Comparison of ENCODE assay signal across 20 cellular contexts in the genomic region with DNA sequence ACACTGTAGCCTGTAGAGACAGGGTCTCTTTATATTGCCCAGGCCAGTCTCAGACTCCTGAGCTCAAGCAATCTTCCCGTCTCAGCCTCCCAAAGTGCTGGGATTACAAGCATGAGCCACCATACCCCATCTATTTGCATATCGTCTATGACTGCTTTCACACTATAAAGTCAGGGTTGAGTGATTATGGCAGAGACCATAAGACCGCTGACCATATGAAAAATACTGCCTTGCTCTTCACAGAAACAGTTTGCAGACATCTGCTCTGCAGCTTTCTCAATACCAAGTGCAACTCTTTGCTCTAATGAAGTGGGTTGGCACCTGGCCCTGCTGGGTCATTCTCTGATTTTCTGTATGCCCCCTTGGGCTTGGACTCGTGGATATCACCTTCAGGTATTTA.
DNase-seq lines count a peak whose midpoint lies in the region; ATAC-seq and TF ChIP-seq lines count a peak whose summit lies in the region.
"Had no signal": no experiment of that assay in that cellular context is flagged by ENCODE, and none has a peak within 500 bp of the region (broad histone marks: within the 10 kb centered on the region; RNA-seq: fewer than 3 reads in every experiment).

No MANE protein-coding gene starts in this region.

- no peak for DNase-seq in GM23338 (ENCODE audit: low spot score)
- peak; percentile 31 for DNase-seq in NCI-H524 treated with DMSO at 0.1 percent for 48 hours (lab: John Stamatoyannopoulos, UW)
- no peak for DNase-seq in stimulated activated naive CD4-positive, alpha-beta T cell treated with Interleukin-2 at 50 U/mL for 16 hours (lab: John Stamatoyannopoulos, UW)
- DNase-seq in activated naive CD4-positive, alpha-beta T cell treated with anti-CD3 and anti-CD28 coated beads, Interleukin-2, amount 50 U/mL, for 16 hours: no peak
- DNase-seq in activated CD4-positive, alpha-beta memory T cell treated with anti-CD3 and anti-CD28 coated beads for 36 hours: no peak
- DNase-seq: CD4-positive, CD25-positive, alpha-beta regulatory T cell; NCI-H1092 treated with DMSO at 0.1 percent for 48 hours; NCI-H146; NCI-H2029; NCI-H2227 treated with DMSO at 0.1 percent for 48 hours; NCI-H510A; NCI-H774; NK-92 treated with Interleukin-12 subunit alpha and Interleukin-12 subunit beta, amount 100 ng/mL, for 24 hours; SJCRH30; T-cell had no signal

- POLR2A ChIA-PET in activated CD4-positive, alpha-beta memory T cell treated with anti-CD3 and anti-CD28 coated beads for 36 hours (lab: Charles Lee): no interaction called here

- no peaks in the 10 kb centered on the region for H3K79me2 ChIP-seq in GM23338 (replicated peaks; ENCODE audit: insufficient read depth)

- no peak overlapping the region for H3K4me3 Mint-ChIP-seq in GM23338
- H3K4me3 Mint-ChIP-seq in activated CD4-positive, alpha-beta memory T cell treated with anti-CD3 and anti-CD28 coated beads for 36 hours: no peak overlapping the region
- H3K4me3 Mint-ChIP-seq: CD4-positive, CD25-positive, alpha-beta regulatory T cell; T-cell; T-helper 2 cell treated with Interferon-gamma antibody and Interleukin-4, amounts not matched to agents 5 μg/mL and 100 μg/mL, for 36 hours had no signal

- H3K27me3 ChIP-seq in GM23338 (ENCODE audit: insufficient read depth): no peaks in the 10 kb centered on the region

- no peaks in the 10 kb centered on the region for H3K4me1 Mint-ChIP-seq in GM23338
- no peaks in the 10 kb centered on the region for H3K4me1 Mint-ChIP-seq in activated CD4-positive, alpha-beta memory T cell treated with anti-CD3 and anti-CD28 coated beads for 36 hours (ENCODE audit: low read depth)
- H3K4me1 Mint-ChIP-seq: CD4-positive, CD25-positive, alpha-beta regulatory T cell; T-cell had no signal

- CTCF ChIA-PET in activated CD4-positive, alpha-beta memory T cell treated with anti-CD3 and anti-CD28 coated beads for 36 hours (lab: Charles Lee): interaction anchor here (1.1 to 1.9 kb wide), 2 partner anchors 16 to 301 kb away, joined by 4 to 7 read pairs; no protein-coding TSS in a partner anchor

- 0 out of 2 replicates have a peak overlapping the region, but pooled peaks have one; percentile 25 for H3K27ac Mint-ChIP-seq in GM23338
- no peak overlapping the region for H3K27ac Mint-ChIP-seq in activated CD4-positive, alpha-beta memory T cell treated with anti-CD3 and anti-CD28 coated beads for 36 hours
- H3K27ac Mint-ChIP-seq: CD4-positive, CD25-positive, alpha-beta regulatory T cell; T-cell; T-helper 2 cell treated with Interferon-gamma antibody and Interleukin-4, amounts not matched to agents 5 μg/mL and 100 μg/mL, for 36 hours had no signal

- no peak overlapping the region for H3K4me2 ChIP-seq in GM23338

- no peaks in the 10 kb centered on the region for H3K4me1 ChIP-seq in GM23338 (ENCODE audit: insufficient read depth)
- H3K4me1 ChIP-seq: SJCRH30 had no signal

- H3K27ac ChIP-seq in GM23338 (ENCODE audit: low read depth): no peak overlapping the region
- H3K27ac ChIP-seq: SJCRH30 had no signal

- H3K9me2 ChIP-seq in GM23338 (ENCODE audit: insufficient read depth): no peaks in the 10 kb centered on the region

- no peaks in the 10 kb centered on the region for H3K9me3 Mint-ChIP-seq in GM23338
- H3K9me3 Mint-ChIP-seq in activated CD4-positive, alpha-beta memory T cell treated with anti-CD3 and anti-CD28 coated beads for 36 hours: no peaks in the 10 kb centered on the region
- H3K9me3 Mint-ChIP-seq: T-cell; T-helper 2 cell treated with Interferon-gamma antibody and Interleukin-4, amounts not matched to agents 5 μg/mL and 100 μg/mL, for 36 hours had no signal

- no peak overlapping the region for H3K4me3 ChIP-seq in GM23338
- H3K4me3 ChIP-seq: K562, SJCRH30 had no signal

- intact Hi-C loops in activated CD4-positive, alpha-beta memory T cell treated with anti-CD3 and anti-CD28 coated beads for 36 hours (cut with micrococcal nuclease): no loop called here

- H3K27me3 Mint-ChIP-seq in GM23338 (ENCODE audit: insufficient read depth, low read depth, poor library complexity): no peaks in the 10 kb centered on the region
- peaks cover 2% of the 10 kb centered on the region for H3K27me3 Mint-ChIP-seq in activated CD4-positive, alpha-beta memory T cell treated with anti-CD3 and anti-CD28 coated beads for 36 hours

- ATAC-seq in GM18867 (IDR thresholded peaks at IDR 0.05; ENCODE audit: unreplicated experiment) (peak; percentile 40), GM23338 (no peak), GM21526 (IDR thresholded peaks at IDR 0.05; ENCODE audit: low FRiP score, unreplicated experiment) (no peak)
- ATAC-seq: K562, Panc1, T-cell had no signal

- no peaks in the 10 kb centered on the region for H4K20me1 ChIP-seq in GM23338 (replicated peaks; ENCODE audit: insufficient read depth)

- no peaks in the 10 kb centered on the region for H3F3A ChIP-seq in GM23338 (replicated peaks; ENCODE audit: low read depth)

- no peak overlapping the region; the same call in 1 of the 2 replicates for H2AFZ ChIP-seq in GM23338

- no peak for TF ChIP-seq CTCF in GM23338 (conservative IDR thresholded peaks at IDR 0.05; ENCODE audit: low read depth in 2 of 2)

- H3K36me3 Mint-ChIP-seq in GM23338 (ENCODE audit: low read depth): no peaks in the 10 kb centered on the region
- H3K36me3 Mint-ChIP-seq in activated CD4-positive, alpha-beta memory T cell treated with anti-CD3 and anti-CD28 coated beads for 36 hours: no peaks in the 10 kb centered on the region
- H3K36me3 Mint-ChIP-seq: CD4-positive, CD25-positive, alpha-beta regulatory T cell; T-cell had no signal

- no peaks in the 10 kb centered on the region for H3K36me3 ChIP-seq in GM23338 (ENCODE audit: insufficient read depth)
- H3K36me3 ChIP-seq: SJCRH30 had no signal

TF ChIP-seq in GM23338, 12 proteins besides CTCF, POLR2A, EP300 and RAD21 (continues in another document):
- TF ChIP-seq NANOG (IDR thresholded peaks at IDR 0.05; ENCODE audit: borderline replicate concordance): no peak
- TF ChIP-seq ZNF462 (CRISPR knock-in tag; IDR thresholded peaks at IDR 0.05): no peak
- TF ChIP-seq EZH2 (IDR thresholded peaks at IDR 0.05; ENCODE audit: low read depth, unreplicated experiment): no peak
- TF ChIP-seq EZH2phosphoT487 (IDR thresholded peaks at IDR 0.05; ENCODE audit: unreplicated experiment): no peak
- no peak for TF ChIP-seq JUNB (IDR thresholded peaks at IDR 0.05; ENCODE audit: unreplicated experiment)
